In genomic region chr19:11373885-11374448, GRCh38 we compare ENCODE assay signal across 8 cellular contexts. TPM values are rescaled to one million over a fixed set of nuclear protein-coding genes. Genes with fewer than 3 reads are reported as not detected.
DNase-seq lines count a peak whose midpoint lies in the region; ATAC-seq, FAIRE-seq and TF ChIP-seq lines count a peak whose summit lies in the region.

No MANE protein-coding gene starts in this region.

- no peak overlapping the region for H3K27ac ChIP-seq in astrocyte (ENCODE audit: low read depth, low read length)

- H3K4me2 ChIP-seq in astrocyte (ENCODE audit: low read length), result peak overlapping the region; percentile 78

- H3K27me3 Mint-ChIP-seq in astrocyte (ENCODE audit: low read depth, unreplicated experiment), result no peaks in the 10 kb centered on the region

- no peaks in the 10 kb centered on the region for H3K27me3 ChIP-seq in astrocyte (ENCODE audit: insufficient read depth, low read length)

- H3K79me2 ChIP-seq in astrocyte (ENCODE audit: insufficient read depth, low read length), result no peaks in the 10 kb centered on the region

- POLR2A ChIA-PET in AG04449 (lab: Yijun Ruan, JAX), result interaction anchor here (0.8 to 1.5 kb wide), 5 partner anchors 11 to 61 kb away, joined by 3 to 11 read pairs (median 3); partner anchors contain the start of genes CCDC159, ODAD3, PRKCSH and TMEM205

- peak overlapping the region; percentile 84 for H3K9ac ChIP-seq in astrocyte (ENCODE audit: low read length)

- DNase-seq in AG04449 (ENCODE audit: low read depth, low spot score) (no peak), astrocyte (ENCODE audit: low read depth) (no peak), medulla oblongata (ENCODE audit: extremely low spot score) (peak; percentile 30), NCI-H1105 (lab: John Stamatoyannopoulos, UW) (no peak), left lobe of liver (ENCODE audit: low spot score) (no peak), DMS153 (lab: John Stamatoyannopoulos, UW) (no peak), NCI-H510A (lab: John Stamatoyannopoulos, UW) (no peak)
- no peak for DNase-seq in Jurkat, Clone E6-1 (ENCODE audit: low read depth, low spot score)

- H2AFZ ChIP-seq in astrocyte (ENCODE audit: low read depth, low read length), result peak overlapping the region; percentile 21

- peaks cover 13% of the 10 kb centered on the region for H3K4me1 Mint-ChIP-seq in astrocyte (ENCODE audit: low read depth, unreplicated experiment)

- TF ChIP-seq CTCF in AG04449 (IDR thresholded peaks at IDR 0.05; ENCODE audit: insufficient read depth, low read length, missing control alignments) (no peak), astrocyte (IDR thresholded peaks at IDR 0.05; ENCODE audit: insufficient read depth, low read depth, low read length) (no peak)

- no peaks in the 10 kb centered on the region for H3K36me3 ChIP-seq in astrocyte (ENCODE audit: insufficient read depth, low read length)

- H3K9me3 ChIP-seq in astrocyte (ENCODE audit: insufficient read depth, low read depth, low read length), result no peaks in the 10 kb centered on the region

- ATAC-seq in left lobe of liver, result no peak

- H3K4me3 ChIP-seq in AG04449 (ENCODE audit: low read depth, low read length), result peak overlapping the region; percentile 51
- H3K4me3 ChIP-seq in Jurkat, Clone E6-1 (ENCODE audit: low read length), result peak overlapping the region; percentile 64
- peak overlapping the region; percentile 70 for H3K4me3 ChIP-seq in astrocyte (ENCODE audit: insufficient read depth, low read depth, low read length)

- peaks cover 42% of the 10 kb centered on the region for H3K4me1 ChIP-seq in astrocyte (ENCODE audit: insufficient read depth, low read length)

- CTCF ChIA-PET in AG04449 (lab: Yijun Ruan, JAX), result interaction anchor here (0.8 to 5.6 kb wide), 4 partner anchors 28 to 108 kb away, joined by 3 to 18 read pairs (median 4); partner anchors contain the start of genes CCDC159 and TMEM205

- peaks cover 7% of the 10 kb centered on the region for H3K36me3 Mint-ChIP-seq in astrocyte (ENCODE audit: low read depth, unreplicated experiment)

- no peaks in the 10 kb centered on the region for H3K9me3 Mint-ChIP-seq in astrocyte (ENCODE audit: unreplicated experiment)

- H4K20me1 ChIP-seq in astrocyte (ENCODE audit: insufficient read depth, low read length), result peaks cover 9% of the 10 kb centered on the region

- H3K4me3 Mint-ChIP-seq in astrocyte (ENCODE audit: unreplicated experiment), result no peak overlapping the region

- peak overlapping the region; percentile 35 for H3K27ac Mint-ChIP-seq in astrocyte (ENCODE audit: unreplicated experiment)

- no peak for FAIRE-seq in astrocyte (lab: Jason Lieb, UNC)

RNA-seq across cellular contexts. Expression of gene SWSAP1, which starts 0.5 kb away (rescaled TPM):
- 3.2 TPM for polyA plus RNA-seq in Jurkat, Clone E6-1 (2012; ENCODE audit: insufficient read depth, insufficient read length)
- total RNA-seq in astrocyte, result 1.7 and 1.8 TPM in 2 replicates
- total RNA-seq in left lobe of liver, result 2.6 TPM

RNA-seq across cellular contexts. Expression of gene EPOR, which starts 10.1 kb away (rescaled TPM):
- 10.1 TPM for polyA plus RNA-seq in Jurkat, Clone E6-1 (2012; ENCODE audit: insufficient read depth, insufficient read length)
- total RNA-seq in astrocyte (4.4 and 4.7 TPM in 2 replicates), left lobe of liver (11.9 TPM)

RNA-seq across cellular contexts. Expression of gene PLPPR2, which starts 18.7 kb away (rescaled TPM):
- polyA plus RNA-seq in Jurkat, Clone E6-1 (2012; ENCODE audit: insufficient read depth, insufficient read length), result 11.4 TPM
- 37.8 and 46.6 TPM in 2 replicates for total RNA-seq in astrocyte
- total RNA-seq in left lobe of liver, result 8.8 TPM

RNA-seq across cellular contexts. Expression of gene CCDC159, which starts 27.6 kb away (rescaled TPM):
- 30.7 TPM for polyA plus RNA-seq in Jurkat, Clone E6-1 (2012; ENCODE audit: insufficient read depth, insufficient read length)
- total RNA-seq in astrocyte (11.8 and 14.8 TPM in 2 replicates), left lobe of liver (25.6 TPM)

RNA-seq across cellular contexts. Expression of gene TMEM205, which starts 27.9 kb away (rescaled TPM):
- polyA plus RNA-seq in Jurkat, Clone E6-1 (2012; ENCODE audit: insufficient read depth, insufficient read length), result 90.2 TPM
- total RNA-seq in astrocyte (45.0 and 46.0 TPM in 2 replicates), left lobe of liver (154 TPM)
